16 cellular contexts compared by ENCODE assay signal in genomic region chr20:34948030-34948429, GRCh38. TPM values are rescaled to one million over a fixed set of nuclear protein-coding genes. Genes with fewer than 3 reads are reported as not detected.
DNase-seq lines count a peak whose midpoint lies in the region; ATAC-seq and TF ChIP-seq lines count a peak whose summit lies in the region.
"Had no signal": no experiment of that assay in that cellular context is flagged by ENCODE, and none has a peak within 500 bp of the region (broad histone marks: within the 10 kb centered on the region; RNA-seq: fewer than 3 reads in every experiment).

No MANE protein-coding gene starts in this region.

- intact Hi-C loops in mammary epithelial cell (cut with micrococcal nuclease), result loop anchor here (1.0 kb wide), 2 partner anchors 41 to 74 kb away; no protein-coding TSS in a partner anchor

- in situ Hi-C loops in mammary epithelial cell (cut with MboI; ENCODE audit: low sequenced_read_pairs in 2 of 2), result no loop called here

- dilution Hi-C loops in mammary epithelial cell (cut with HindIII; ENCODE audit: low sequenced_read_pairs), result no loop called here

- H3K27ac ChIP-seq in mammary epithelial cell (ENCODE audit: insufficient read depth, low read depth, low read length), result no peak overlapping the region
- H3K27ac ChIP-seq: prostate gland had no signal

- H3K79me2 ChIP-seq in mammary epithelial cell (ENCODE audit: insufficient read depth, low read length), result peaks cover 20% of the 10 kb centered on the region

- BruUV-seq in mammary epithelial cell (replicated peaks; lab: Mats Ljungman, UMichigan), result no TSS peak

- H3K4me3 ChIP-seq in AG10803 (ENCODE audit: low read length) (no peak overlapping the region), mammary epithelial cell (replicated peaks in 1 of 3; ENCODE audit: insufficient read depth in 1 of 3, low read depth in 2 of 3, low read length in 3 of 3) (no peak overlapping the region), H7 (ENCODE audit: insufficient read depth, low read depth, low read length) (no peak overlapping the region)
- H3K4me3 ChIP-seq: prostate gland had no signal

- H3K36me3 ChIP-seq in mammary epithelial cell (ENCODE audit: insufficient read depth, low read length), result peaks cover 9% of the 10 kb centered on the region
- peaks cover 5% of the 10 kb centered on the region for H3K36me3 ChIP-seq in H7 (replicated peaks; ENCODE audit: control insufficient read depth, insufficient read depth, low read length)
- H3K36me3 ChIP-seq: prostate gland had no signal

- ATAC-seq in GM21526 (IDR thresholded peaks at IDR 0.05; ENCODE audit: low FRiP score, unreplicated experiment), result no peak

- no peaks in the 10 kb centered on the region for H3K9me3 ChIP-seq in mammary epithelial cell (replicated peaks; ENCODE audit: insufficient read depth, low read length)
- H3K9me3 ChIP-seq: prostate gland had no signal

- H3K4me1 ChIP-seq in mammary epithelial cell (ENCODE audit: insufficient read depth, low read length), result peaks cover 31% of the 10 kb centered on the region

- H2AFZ ChIP-seq in mammary epithelial cell (ENCODE audit: low read depth, low read length), result no peak overlapping the region

- DNase-seq in AG10803 (ENCODE audit: low read depth) (peak; percentile 87), LHCN-M2 (ENCODE audit: low read depth) (peak; percentile 35), mammary epithelial cell (peak; percentile 67), kidney tubule cell (ENCODE audit: low spot score) (peak; percentile 77), DMS114 treated with DMSO at 0.1 percent for 48 hours (lab: John Stamatoyannopoulos, UW; ENCODE audit: unreplicated experiment) (no peak), DMS 273 (lab: John Stamatoyannopoulos, UW; ENCODE audit: unreplicated experiment) (no peak), H7 (no peak)
- DNase-seq: C1 segment of cervical spinal cord; foreskin melanocyte; Kasumi-1; NCI-H1694; NCI-H82; SHP77 treated with DMSO at 0.1 percent for 48 hours; stimulated activated CD4-positive, alpha-beta T cell treated with anti-CD3 and anti-CD28 coated beads, Interleukin-2, amount 100 ng/mL, for 24 hours had no signal

- peak; percentile 41 for TF ChIP-seq CTCF in AG10803 (conservative IDR thresholded peaks at IDR 0.05; ENCODE audit: low read length)
- TF ChIP-seq CTCF in mammary epithelial cell (conservative IDR thresholded peaks at IDR 0.05 in 1 of 2, IDR thresholded peaks at IDR 0.05 in 1 of 2; ENCODE audit: extremely low read depth in 1 of 2, insufficient read depth in 1 of 2, low read depth in 1 of 2, low read length in 2 of 2), result peak in 1 of 2 donors; percentile 34

- H3K4me2 ChIP-seq in mammary epithelial cell (ENCODE audit: insufficient read depth, low read depth, low read length), result no peak overlapping the region

- no peak overlapping the region for H3K9ac ChIP-seq in mammary epithelial cell (ENCODE audit: insufficient read depth, low read length)

- H3K27me3 ChIP-seq in mammary epithelial cell (ENCODE audit: insufficient read depth, low read length) (no peaks in the 10 kb centered on the region), H7 (ENCODE audit: control insufficient read depth, insufficient read depth, low read length) (no peaks in the 10 kb centered on the region)

- no peaks in the 10 kb centered on the region for H4K20me1 ChIP-seq in mammary epithelial cell (ENCODE audit: insufficient read depth, low read length)

- CTCF ChIA-PET in mammary epithelial cell (lab: Charles Lee; ENCODE audit: low non-redundant PET), result interaction anchor here (0.9 to 1.0 kb wide), 2 partner anchors 74 to 191 kb away, joined by 6 to 11 read pairs; no protein-coding TSS in a partner anchor

RNA-seq across cellular contexts. Expression of gene GSS, which starts 7.6 kb away (rescaled TPM):
- 108 and 112 TPM in 2 replicates for total RNA-seq in LHCN-M2 (2014; rRNA removed)
- polyA plus RNA-seq in LHCN-M2 (2012), result 97.5 TPM
- total RNA-seq in mammary epithelial cell, result 100 to 1,000 TPM; 102 to 115 TPM
- polyA plus RNA-seq in mammary epithelial cell, result 127 TPM
- 147 TPM for polyA minus RNA-seq in mammary epithelial cell
- 72.2 and 75.2 TPM in 2 replicates for total RNA-seq in H7 (2014; rRNA removed; shearing (Covaris generic))

RNA-seq across cellular contexts. Expression of gene MYH7B, which starts 7.6 kb away (rescaled TPM):
- total RNA-seq in LHCN-M2 (2014; rRNA removed), result 0.06 TPM in 1 of 2 replicates, not detected in the other
- polyA plus RNA-seq in LHCN-M2 (2012), result 0.05 TPM
- total RNA-seq in mammary epithelial cell, result under 1 TPM; under 0.01 to 0.28 TPM
- polyA plus RNA-seq in mammary epithelial cell, result 0.11 TPM
- polyA minus RNA-seq in mammary epithelial cell, result not detected
- 0.10 and 0.18 TPM in 2 replicates for total RNA-seq in H7 (2014; rRNA removed; shearing (Covaris generic))

Comparison
In these comparisons a context has a peak if more than half of its experiments do, and no peak if none do; other contexts are left out.
1. DNase-seq: peak in AG10803 (single experiment), LHCN-M2 (single experiment), mammary epithelial cell (single experiment) and kidney tubule cell (single experiment); none in DMS114 treated with DMSO at 0.1 percent for 48 hours (single experiment), DMS 273 (single experiment) and H7 (single experiment).